ENCODE assay signal across 8 cellular contexts in the genomic region with DNA sequence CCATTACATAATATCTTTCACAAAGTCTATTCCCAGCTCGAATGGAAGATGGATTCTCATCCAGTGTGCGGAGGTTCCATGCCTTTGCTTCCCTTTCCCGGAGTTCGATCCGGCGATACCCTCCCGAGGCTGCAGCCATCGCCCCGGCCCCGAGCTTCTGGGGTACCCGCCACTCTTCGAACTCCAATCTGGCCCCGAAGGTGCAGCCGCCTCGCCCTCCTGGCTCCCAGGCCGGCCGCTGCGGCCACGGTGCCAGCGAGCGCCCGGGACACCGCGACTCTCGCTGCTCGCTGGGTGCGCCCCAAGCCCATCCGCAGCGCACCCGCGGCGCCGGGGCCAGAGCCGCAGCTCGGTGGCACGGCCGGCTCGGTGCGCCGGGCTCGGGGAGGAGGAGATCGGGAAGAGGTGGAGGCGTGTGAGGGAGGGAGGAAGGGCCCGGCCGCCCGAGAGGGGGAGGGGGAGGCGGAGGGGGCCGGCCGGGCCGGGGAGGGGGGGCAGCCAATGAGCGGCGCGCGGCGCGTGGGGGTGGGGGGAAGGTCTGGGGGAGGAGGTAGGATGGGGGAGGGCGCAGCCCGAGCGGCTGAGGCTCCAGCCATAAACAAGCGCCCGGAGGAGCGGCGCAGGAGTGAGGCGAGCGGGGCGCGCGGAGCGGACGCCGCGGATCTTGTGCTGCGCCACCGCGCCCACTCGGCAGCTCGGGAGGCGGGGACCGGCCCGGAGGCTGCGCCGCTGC. TPM values are rescaled to one million over a fixed set of nuclear protein-coding genes. Genes with fewer than 3 reads are reported as not detected.
DNase-seq lines count a peak whose midpoint lies in the region; ATAC-seq and TF ChIP-seq lines count a peak whose summit lies in the region.

A gene with protein sequence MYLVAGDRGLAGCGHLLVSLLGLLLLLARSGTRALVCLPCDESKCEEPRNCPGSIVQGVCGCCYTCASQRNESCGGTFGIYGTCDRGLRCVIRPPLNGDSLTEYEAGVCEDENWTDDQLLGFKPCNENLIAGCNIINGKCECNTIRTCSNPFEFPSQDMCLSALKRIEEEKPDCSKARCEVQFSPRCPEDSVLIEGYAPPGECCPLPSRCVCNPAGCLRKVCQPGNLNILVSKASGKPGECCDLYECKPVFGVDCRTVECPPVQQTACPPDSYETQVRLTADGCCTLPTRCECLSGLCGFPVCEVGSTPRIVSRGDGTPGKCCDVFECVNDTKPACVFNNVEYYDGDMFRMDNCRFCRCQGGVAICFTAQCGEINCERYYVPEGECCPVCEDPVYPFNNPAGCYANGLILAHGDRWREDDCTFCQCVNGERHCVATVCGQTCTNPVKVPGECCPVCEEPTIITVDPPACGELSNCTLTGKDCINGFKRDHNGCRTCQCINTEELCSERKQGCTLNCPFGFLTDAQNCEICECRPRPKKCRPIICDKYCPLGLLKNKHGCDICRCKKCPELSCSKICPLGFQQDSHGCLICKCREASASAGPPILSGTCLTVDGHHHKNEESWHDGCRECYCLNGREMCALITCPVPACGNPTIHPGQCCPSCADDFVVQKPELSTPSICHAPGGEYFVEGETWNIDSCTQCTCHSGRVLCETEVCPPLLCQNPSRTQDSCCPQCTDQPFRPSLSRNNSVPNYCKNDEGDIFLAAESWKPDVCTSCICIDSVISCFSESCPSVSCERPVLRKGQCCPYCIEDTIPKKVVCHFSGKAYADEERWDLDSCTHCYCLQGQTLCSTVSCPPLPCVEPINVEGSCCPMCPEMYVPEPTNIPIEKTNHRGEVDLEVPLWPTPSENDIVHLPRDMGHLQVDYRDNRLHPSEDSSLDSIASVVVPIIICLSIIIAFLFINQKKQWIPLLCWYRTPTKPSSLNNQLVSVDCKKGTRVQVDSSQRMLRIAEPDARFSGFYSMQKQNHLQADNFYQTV (plus strand): TSS at position 622 of the 733 bp plus-strand sequence. CDS start 515 bp downstream, outside the sequence.

- H3K36me3 Mint-ChIP-seq in CD4-positive, alpha-beta T cell (ENCODE audit: low read depth), result no peaks in the 10 kb centered on the region

- TF ChIP-seq CTCF in CD4-positive, alpha-beta T cell (IDR thresholded peaks at IDR 0.05), result no peak
- no peak for TF ChIP-seq CTCF in ascending aorta (IDR thresholded peaks at IDR 0.05)

- no peak for ATAC-seq in CD4-positive, alpha-beta T cell (ENCODE audit: poor library complexity)
- ATAC-seq in GM19452 (IDR thresholded peaks at IDR 0.05; ENCODE audit: unreplicated experiment) (peak; percentile 38), HG03521 (IDR thresholded peaks at IDR 0.05; ENCODE audit: unreplicated experiment) (peak; percentile 49), left ventricle myocardium superior (peak; percentile 82)

- peaks cover 31% of the 10 kb centered on the region for H3K4me1 Mint-ChIP-seq in CD4-positive, alpha-beta T cell (ENCODE audit: low read depth)

- H3K9me3 ChIP-seq in CD4-positive, alpha-beta T cell (ENCODE audit: control insufficient read depth, low read length), result no peaks in the 10 kb centered on the region
- H3K9me3 ChIP-seq in ascending aorta, result no peaks in the 10 kb centered on the region

- H3K27me3 Mint-ChIP-seq in CD4-positive, alpha-beta T cell, result peaks cover 41% of the 10 kb centered on the region

- POLR2A ChIA-PET in CD4-positive, alpha-beta T cell (lab: Charles Lee), result no interaction called here

- H3K27me3 ChIP-seq in CD4-positive, alpha-beta T cell (ENCODE audit: control insufficient read depth, insufficient read depth, low read length), result peaks cover 32% of the 10 kb centered on the region
- no peaks in the 10 kb centered on the region for H3K27me3 ChIP-seq in ascending aorta

- peaks cover 2 to 18% of the 10 kb centered on the region in 2 donors for H3K4me1 ChIP-seq in ascending aorta

- no peak within 1 kb of the TSS for H3K27ac Mint-ChIP-seq in CD4-positive, alpha-beta T cell

- intact Hi-C loops in CD4-positive, alpha-beta T cell (cut with DNase I, micrococcal nuclease), result loop anchor here (10.0 kb wide), 3 partner anchors 149 to 381 kb away; no protein-coding TSS in a partner anchor
- intact Hi-C loops in ascending aorta (cut with DNase I), result loop anchor here (1.0 to 5.0 kb wide), 5 partner anchors 57 to 152 kb away; no protein-coding TSS in a partner anchor
- intact Hi-C loops in left ventricle myocardium superior (cut with micrococcal nuclease), result no loop called here
- intact Hi-C loops in posterior vena cava (cut with DNase I), result loop anchor here in 1 of 2 donors (10.0 kb wide), 1 partner anchor 99 kb away; no protein-coding TSS in a partner anchor

- peak within 1 kb of the TSS; percentile 87 for H3K4me3 Mint-ChIP-seq in CD4-positive, alpha-beta T cell

- H3K4me3 ChIP-seq in ascending aorta, result peak within 1 kb of the TSS; percentile 81

- H3K36me3 ChIP-seq in ascending aorta, result peaks cover 0 to 4% of the 10 kb centered on the region in 2 donors

- DNase-seq in CD4-positive, alpha-beta T cell, result peak in 8 of 10 experiments; percentile 2 to 44 (median 24)
- DNase-seq in T-helper 1 cell (peak; percentile 15 to 55 (median 25)), ascending aorta (ENCODE audit: low spot score in 2 of 2) (peak; percentile 47 to 92), left ventricle myocardium superior (peak; percentile 94), posterior vena cava (ENCODE audit: low spot score) (peak; percentile 95), NCI-H1694 (lab: John Stamatoyannopoulos, UW) (no peak)

- no peaks in the 10 kb centered on the region for H3K9me3 Mint-ChIP-seq in CD4-positive, alpha-beta T cell

- CTCF ChIA-PET in CD4-positive, alpha-beta T cell (lab: Charles Lee), result interaction anchor here (0.5 kb wide), 1 partner anchor 140 kb away, joined by 5 read pairs; no protein-coding TSS in a partner anchor

- no peak within 1 kb of the TSS for H3K27ac ChIP-seq in CD4-positive, alpha-beta T cell (ENCODE audit: low read depth, low read length)
- peak within 1 kb of the TSS; percentile 94 to 97 for H3K27ac ChIP-seq in ascending aorta

RNA-seq across cellular contexts. Expression of the gene that starts here (rescaled TPM):
- total RNA-seq in CD4-positive, alpha-beta T cell, result 1 to 10 TPM; 1.1 to 1.7 TPM
- total RNA-seq in ascending aorta (273 TPM), left ventricle myocardium superior (26.0 TPM), posterior vena cava (100 to 1,000 TPM; 103 to 143 TPM)
